Comparison of ENCODE assay signal across 1 cellular context in the genomic region with DNA sequence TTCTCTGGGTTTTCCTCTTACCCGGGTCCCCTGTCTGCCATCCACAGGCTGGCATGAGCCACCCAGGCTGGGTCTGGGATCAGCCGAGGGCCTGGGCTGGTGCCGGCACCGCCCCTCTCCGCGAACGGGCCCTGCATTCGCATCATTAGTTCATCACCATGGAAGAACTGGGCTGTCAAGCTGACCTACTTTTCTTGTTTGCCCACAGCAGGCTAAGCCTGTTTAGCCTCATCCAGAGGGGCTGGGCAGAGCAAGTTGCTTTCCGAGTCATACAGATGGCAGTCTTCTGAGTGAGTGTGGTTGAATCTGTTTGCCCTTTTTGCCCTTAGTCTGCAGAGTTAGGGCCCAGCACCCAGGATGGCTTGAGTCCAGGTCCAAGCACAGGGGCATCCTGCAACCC.
TF ChIP-seq lines count a peak whose summit lies in the region.

No MANE protein-coding gene starts in this region.

TF ChIP-seq in HepG2, 621 proteins besides CTCF, POLR2A, EP300 and RAD21 (continued from another document):
- TF ChIP-seq, protein P1, sequence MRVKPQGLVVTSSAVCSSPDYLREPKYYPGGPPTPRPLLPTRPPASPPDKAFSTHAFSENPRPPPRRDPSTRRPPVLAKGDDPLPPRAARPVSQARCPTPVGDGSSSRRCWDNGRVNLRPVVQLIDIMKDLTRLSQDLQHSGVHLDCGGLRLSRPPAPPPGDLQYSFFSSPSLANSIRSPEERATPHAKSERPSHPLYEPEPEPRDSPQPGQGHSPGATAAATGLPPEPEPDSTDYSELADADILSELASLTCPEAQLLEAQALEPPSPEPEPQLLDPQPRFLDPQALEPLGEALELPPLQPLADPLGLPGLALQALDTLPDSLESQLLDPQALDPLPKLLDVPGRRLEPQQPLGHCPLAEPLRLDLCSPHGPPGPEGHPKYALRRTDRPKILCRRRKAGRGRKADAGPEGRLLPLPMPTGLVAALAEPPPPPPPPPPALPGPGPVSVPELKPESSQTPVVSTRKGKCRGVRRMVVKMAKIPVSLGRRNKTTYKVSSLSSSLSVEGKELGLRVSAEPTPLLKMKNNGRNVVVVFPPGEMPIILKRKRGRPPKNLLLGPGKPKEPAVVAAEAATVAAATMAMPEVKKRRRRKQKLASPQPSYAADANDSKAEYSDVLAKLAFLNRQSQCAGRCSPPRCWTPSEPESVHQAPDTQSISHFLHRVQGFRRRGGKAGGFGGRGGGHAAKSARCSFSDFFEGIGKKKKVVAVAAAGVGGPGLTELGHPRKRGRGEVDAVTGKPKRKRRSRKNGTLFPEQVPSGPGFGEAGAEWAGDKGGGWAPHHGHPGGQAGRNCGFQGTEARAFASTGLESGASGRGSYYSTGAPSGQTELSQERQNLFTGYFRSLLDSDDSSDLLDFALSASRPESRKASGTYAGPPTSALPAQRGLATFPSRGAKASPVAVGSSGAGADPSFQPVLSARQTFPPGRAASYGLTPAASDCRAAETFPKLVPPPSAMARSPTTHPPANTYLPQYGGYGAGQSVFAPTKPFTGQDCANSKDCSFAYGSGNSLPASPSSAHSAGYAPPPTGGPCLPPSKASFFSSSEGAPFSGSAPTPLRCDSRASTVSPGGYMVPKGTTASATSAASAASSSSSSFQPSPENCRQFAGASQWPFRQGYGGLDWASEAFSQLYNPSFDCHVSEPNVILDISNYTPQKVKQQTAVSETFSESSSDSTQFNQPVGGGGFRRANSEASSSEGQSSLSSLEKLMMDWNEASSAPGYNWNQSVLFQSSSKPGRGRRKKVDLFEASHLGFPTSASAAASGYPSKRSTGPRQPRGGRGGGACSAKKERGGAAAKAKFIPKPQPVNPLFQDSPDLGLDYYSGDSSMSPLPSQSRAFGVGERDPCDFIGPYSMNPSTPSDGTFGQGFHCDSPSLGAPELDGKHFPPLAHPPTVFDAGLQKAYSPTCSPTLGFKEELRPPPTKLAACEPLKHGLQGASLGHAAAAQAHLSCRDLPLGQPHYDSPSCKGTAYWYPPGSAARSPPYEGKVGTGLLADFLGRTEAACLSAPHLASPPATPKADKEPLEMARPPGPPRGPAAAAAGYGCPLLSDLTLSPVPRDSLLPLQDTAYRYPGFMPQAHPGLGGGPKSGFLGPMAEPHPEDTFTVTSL (CRISPR knock-in tag; IDR thresholded peaks at IDR 0.05; ENCODE audit: borderline replicate concordance), result no peak
- TF ChIP-seq ZNF335 (CRISPR knock-in tag; IDR thresholded peaks at IDR 0.05), result no peak
- no peak for TF ChIP-seq KDM2A (CRISPR knock-in tag; IDR thresholded peaks at IDR 0.05; ENCODE audit: borderline replicate concordance, low read depth)
- TF ChIP-seq ZNF24 (IDR thresholded peaks at IDR 0.05), result peak; percentile 85; the same call in 1 of the 2 replicates
- TF ChIP-seq FOSL2 (CRISPR knock-in tag; IDR thresholded peaks at IDR 0.05), result no peak
- TF ChIP-seq, protein P2, sequence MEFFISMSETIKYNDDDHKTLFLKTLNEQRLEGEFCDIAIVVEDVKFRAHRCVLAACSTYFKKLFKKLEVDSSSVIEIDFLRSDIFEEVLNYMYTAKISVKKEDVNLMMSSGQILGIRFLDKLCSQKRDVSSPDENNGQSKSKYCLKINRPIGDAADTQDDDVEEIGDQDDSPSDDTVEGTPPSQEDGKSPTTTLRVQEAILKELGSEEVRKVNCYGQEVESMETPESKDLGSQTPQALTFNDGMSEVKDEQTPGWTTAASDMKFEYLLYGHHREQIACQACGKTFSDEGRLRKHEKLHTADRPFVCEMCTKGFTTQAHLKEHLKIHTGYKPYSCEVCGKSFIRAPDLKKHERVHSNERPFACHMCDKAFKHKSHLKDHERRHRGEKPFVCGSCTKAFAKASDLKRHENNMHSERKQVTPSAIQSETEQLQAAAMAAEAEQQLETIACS (CRISPR knock-in tag; IDR thresholded peaks at IDR 0.05), result no peak
